Comparison of ENCODE assay signal across 1 cellular context in the genomic region with DNA sequence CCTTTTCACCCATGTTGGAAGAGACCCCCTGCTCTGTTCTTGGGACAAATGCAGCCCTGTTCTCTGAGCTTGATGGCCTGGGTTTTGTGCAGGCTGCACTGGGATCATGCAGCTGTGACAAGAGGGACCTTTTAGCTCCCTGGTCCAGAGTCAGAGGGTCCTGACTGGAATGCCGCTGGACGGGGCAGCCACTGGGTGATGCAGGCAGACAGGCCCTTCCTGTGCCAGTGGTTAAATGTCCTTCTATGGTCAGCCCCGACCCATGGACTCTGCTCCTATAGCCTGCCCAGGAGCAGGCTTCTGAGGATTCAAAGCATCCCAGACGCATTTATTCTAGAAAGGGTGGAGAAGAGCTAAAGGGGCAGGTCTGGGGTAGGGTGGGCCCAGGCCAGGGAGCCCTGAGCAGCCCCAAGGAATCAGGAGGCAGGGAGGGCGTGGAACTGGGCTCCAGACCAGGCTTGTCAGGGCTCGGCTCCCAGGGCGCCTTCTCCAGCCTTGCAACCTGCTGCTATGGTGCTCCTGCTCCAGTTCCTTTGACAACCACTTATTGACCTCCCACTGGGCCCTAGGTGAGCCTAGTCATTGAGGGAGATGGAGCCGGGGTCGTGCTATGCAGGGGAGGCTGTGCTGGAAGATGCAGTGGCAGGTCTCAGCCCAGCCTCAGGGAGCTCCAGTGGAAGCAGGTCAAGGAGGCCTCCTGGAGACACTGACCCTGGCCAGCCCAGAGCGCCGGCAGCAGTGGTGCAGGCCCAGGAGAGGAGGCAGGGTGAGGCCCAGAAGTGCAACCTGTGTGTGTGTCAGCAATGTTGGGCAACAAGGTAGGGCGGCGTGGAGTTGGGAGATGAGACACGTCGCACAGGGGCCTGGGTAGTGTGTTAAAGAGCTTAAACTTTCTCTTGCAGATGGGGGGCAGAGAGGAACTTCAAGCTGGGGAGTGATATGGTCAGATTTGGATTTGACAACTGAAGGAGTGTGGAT.
TF ChIP-seq lines count a peak whose summit lies in the region.

No MANE protein-coding gene starts in this region.

TF ChIP-seq in H1, 55 proteins besides CTCF, POLR2A, EP300 and RAD21:
- TF ChIP-seq ATF3 (IDR thresholded peaks at IDR 0.05; ENCODE audit: insufficient read depth, low read depth, low read length): no peak
